Comparison of ENCODE assay signal across 7 cellular contexts in the genomic region with DNA sequence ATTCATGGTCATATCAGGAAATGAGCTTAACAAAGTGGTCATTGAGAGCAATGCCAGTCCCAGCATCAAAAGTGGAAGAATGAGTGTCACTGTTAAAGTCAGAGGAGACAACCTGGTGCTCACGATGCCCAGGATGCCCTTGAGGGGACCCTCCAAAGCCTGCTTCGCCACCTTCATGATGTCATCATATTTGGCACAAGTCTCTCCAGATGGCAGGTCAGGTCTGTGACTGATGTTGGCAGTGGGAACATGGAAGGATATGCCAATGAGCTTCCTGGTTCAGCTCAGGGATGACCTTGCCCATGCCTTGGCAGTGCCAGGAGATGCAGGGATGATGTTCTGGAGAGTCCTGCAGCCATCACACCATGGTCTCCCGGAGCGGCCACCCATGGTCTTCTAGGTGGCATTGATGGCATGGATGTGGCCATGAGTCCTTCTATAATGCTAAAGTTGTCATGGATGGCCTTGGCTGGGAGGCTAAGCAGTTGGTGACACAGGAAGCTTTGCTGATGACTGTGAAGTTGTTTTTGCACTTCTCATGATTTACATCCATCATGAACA.
"Had no signal": no experiment of that assay in that cellular context is flagged by ENCODE, and none has a peak within 500 bp of the region (broad histone marks: within the 10 kb centered on the region; RNA-seq: fewer than 3 reads in every experiment).

No MANE protein-coding gene starts in this region.

- H3K27ac ChIP-seq: KMS-11 had no signal

- FAIRE-seq: HTR-8/SVneo had no signal

- H3K9me3 ChIP-seq: HAP-1 had no signal

- H3K9ac ChIP-seq: KMS-11 had no signal

- DNase-seq: H7, HFFc6, KBM-7 had no signal

- H3K4me3 ChIP-seq: GM23338, HAP-1 had no signal

- H3K36me3 ChIP-seq: HAP-1 had no signal
